ENCODE assay signal across 17 cellular contexts in the genomic region with DNA sequence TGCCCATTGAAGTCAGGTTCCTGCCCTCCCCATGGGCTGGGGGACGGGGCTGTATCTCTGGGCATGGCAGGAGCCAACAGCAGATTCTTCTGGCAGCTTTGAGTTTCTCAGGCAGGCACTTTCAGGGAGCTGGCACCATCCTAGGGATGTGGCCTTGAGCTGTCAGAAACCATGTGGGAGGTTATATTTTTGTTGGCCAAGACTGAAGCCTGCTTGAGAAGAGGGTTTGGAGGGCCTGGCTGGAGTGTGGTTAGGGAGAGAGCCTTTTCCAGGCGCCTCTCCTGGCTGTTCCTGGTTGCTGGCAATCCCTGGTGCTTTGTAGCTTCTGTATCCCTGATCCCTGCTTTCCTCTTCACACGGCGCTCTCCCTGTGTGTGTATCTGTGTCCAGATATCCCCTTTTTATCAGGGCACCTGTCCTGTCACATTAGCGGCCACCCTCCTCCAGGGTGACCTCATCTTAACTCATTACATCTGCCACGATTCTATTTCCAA. TPM values are rescaled to one million over a fixed set of nuclear protein-coding genes. Genes with fewer than 3 reads are reported as not detected.
DNase-seq lines count a peak whose midpoint lies in the region; ATAC-seq and TF ChIP-seq lines count a peak whose summit lies in the region.
"Had no signal": no experiment of that assay in that cellular context is flagged by ENCODE, and none has a peak within 500 bp of the region (broad histone marks: within the 10 kb centered on the region; RNA-seq: fewer than 3 reads in every experiment).

No MANE protein-coding gene starts in this region.

- H3K36me3 ChIP-seq in testis (ENCODE audit: low read depth, missing control alignments): no peaks in the 10 kb centered on the region

- H3K4me3 ChIP-seq in testis: no peak overlapping the region

- CTCF ChIA-PET in activated naive CD4-positive, alpha-beta T cell treated with anti-CD3 and anti-CD28 coated beads, Interleukin-2, amount 10 ng/mL, durations not matched to agents 7 days and 5 days (lab: Charles Lee): no interaction called here

- no peak for TF ChIP-seq CTCF in chondrocyte (IDR thresholded peaks at IDR 0.05)
- TF ChIP-seq CTCF in testis (IDR thresholded peaks at IDR 0.05): no peak

- H3K4me3 Mint-ChIP-seq in activated naive CD4-positive, alpha-beta T cell treated with anti-CD3 and anti-CD28 coated beads, Interleukin-2, amount 10 ng/mL, durations not matched to agents 7 days and 5 days: no peak overlapping the region
- H3K4me3 Mint-ChIP-seq in chondrocyte (ENCODE audit: unreplicated experiment): peak overlapping the region; percentile 9
- H3K4me3 Mint-ChIP-seq: naive thymus-derived CD8-positive, alpha-beta T cell had no signal

- 25 to 32% methylated on average over 6 of the region's 6 CpGs for WGBS in testis, 2 donors

- peak overlapping the region; percentile 2 to 45 for H3K27ac ChIP-seq in testis

- DNase-seq in activated naive CD4-positive, alpha-beta T cell treated with anti-CD3 and anti-CD28 coated beads, Interleukin-2, amount 10 ng/mL, durations not matched to agents 7 days and 5 days: peak; percentile 8
- DNase-seq in activated naive CD4-positive, alpha-beta T cell (lab: John Stamatoyannopoulos, UW): no peak
- DNase-seq in chondrocyte (ENCODE audit: low spot score) (no peak), mesenteric fat pad (ENCODE audit: low spot score) (peak; percentile 81), testis (peak; percentile 78), NCI-H2107 (lab: John Stamatoyannopoulos, UW) (no peak)
- DNase-seq: activated CD4-positive, CD25-positive, alpha-beta regulatory T cell; activated T-cell treated with anti-CD3 and anti-CD28 coated beads for 4 hours; effector CD8-positive, alpha-beta T cell; GDM1; IMR-90; kidney; naive thymus-derived CD8-positive, alpha-beta T cell; NCI-H1092; NCI-H446 had no signal

- no peaks in the 10 kb centered on the region for H3K4me1 Mint-ChIP-seq in activated naive CD4-positive, alpha-beta T cell treated with anti-CD3 and anti-CD28 coated beads, Interleukin-2, amount 10 ng/mL, durations not matched to agents 7 days and 5 days
- peaks cover 25% of the 10 kb centered on the region for H3K4me1 Mint-ChIP-seq in chondrocyte (ENCODE audit: low read depth)
- H3K4me1 Mint-ChIP-seq: naive thymus-derived CD8-positive, alpha-beta T cell had no signal

- no peaks in the 10 kb centered on the region for H3K36me3 Mint-ChIP-seq in activated naive CD4-positive, alpha-beta T cell treated with anti-CD3 and anti-CD28 coated beads, Interleukin-2, amount 10 ng/mL, durations not matched to agents 7 days and 5 days
- H3K36me3 Mint-ChIP-seq in chondrocyte (ENCODE audit: low read depth): no peaks in the 10 kb centered on the region
- H3K36me3 Mint-ChIP-seq: naive thymus-derived CD8-positive, alpha-beta T cell had no signal

- intact Hi-C loops in testis (cut with DNase I; ENCODE audit: low total_unique reads): no loop called here

- ATAC-seq in GM18868 (IDR thresholded peaks at IDR 0.05; ENCODE audit: unreplicated experiment) (no peak), GM21737 (IDR thresholded peaks at IDR 0.05; ENCODE audit: unreplicated experiment) (no peak)
- ATAC-seq: naive thymus-derived CD8-positive, alpha-beta T cell had no signal

- no peak overlapping the region for H3K27ac Mint-ChIP-seq in activated naive CD4-positive, alpha-beta T cell treated with anti-CD3 and anti-CD28 coated beads, Interleukin-2, amount 10 ng/mL, durations not matched to agents 7 days and 5 days
- peak overlapping the region; percentile 77 for H3K27ac Mint-ChIP-seq in chondrocyte (ENCODE audit: unreplicated experiment)
- H3K27ac Mint-ChIP-seq: naive thymus-derived CD8-positive, alpha-beta T cell had no signal

- H3K27me3 Mint-ChIP-seq in activated naive CD4-positive, alpha-beta T cell treated with anti-CD3 and anti-CD28 coated beads, Interleukin-2, amount 10 ng/mL, durations not matched to agents 7 days and 5 days: peaks cover 24% of the 10 kb centered on the region
- H3K27me3 Mint-ChIP-seq in chondrocyte (ENCODE audit: low read depth): peaks cover 31% of the 10 kb centered on the region

- TF ChIP-seq POLR2A in testis (IDR thresholded peaks at IDR 0.05): no peak

- no peaks in the 10 kb centered on the region for H3K27me3 ChIP-seq in testis

- no peaks in the 10 kb centered on the region for H3K9me3 ChIP-seq in testis

- peaks cover 22% of the 10 kb centered on the region for H3K4me1 ChIP-seq in testis

- no peaks in the 10 kb centered on the region for H3K9me3 Mint-ChIP-seq in activated naive CD4-positive, alpha-beta T cell treated with anti-CD3 and anti-CD28 coated beads, Interleukin-2, amount 10 ng/mL, durations not matched to agents 7 days and 5 days
- no peaks in the 10 kb centered on the region for H3K9me3 Mint-ChIP-seq in chondrocyte (ENCODE audit: low read depth)
- H3K9me3 Mint-ChIP-seq: naive thymus-derived CD8-positive, alpha-beta T cell had no signal

RNA-seq across cellular contexts. Expression of gene SORCS2, which starts 30.6 kb away (rescaled TPM):
- total RNA-seq in chondrocyte (9.4 to 21.7 TPM (median 10.9 TPM) in 3 replicates), mesenteric fat pad (1.9 TPM), testis (1 to 10 TPM; 2.7 to 2.9 TPM)
- polyA plus RNA-seq in testis (ENCODE audit: insufficient read depth, low read depth, low replicate concordance): 4.6 TPM
- total RNA-seq: naive thymus-derived CD8-positive, alpha-beta T cell had no signal
- polyA plus RNA-seq: naive thymus-derived CD8-positive, alpha-beta T cell had no signal

Comparison
In these comparisons a context has a peak if more than half of its experiments do, and no peak if none do; other contexts are left out.
1. DNase-seq: peak in activated naive CD4-positive, alpha-beta T cell treated with anti-CD3 and anti-CD28 coated beads, Interleukin-2, amount 10 ng/mL, durations not matched to agents 7 days and 5 days (single experiment), mesenteric fat pad (single experiment) and testis (single experiment); none in activated naive CD4-positive, alpha-beta T cell (0 of 4), chondrocyte (single experiment) and NCI-H2107 (single experiment).